2 cellular contexts compared by ENCODE assay signal in genomic region chr9:2755285-2755684, GRCh38.
TF ChIP-seq lines count a peak whose summit lies in the region.

No MANE protein-coding gene starts in this region.

TF ChIP-seq in GM23338, 12 proteins besides CTCF, POLR2A, EP300 and RAD21:
- TF ChIP-seq CREB1 (CRISPR knock-in tag; IDR thresholded peaks at IDR 0.05; ENCODE audit: low read depth) (no peak), ZNF114 (CRISPR knock-in tag; IDR thresholded peaks at IDR 0.05) (no peak), JUNB (IDR thresholded peaks at IDR 0.05; ENCODE audit: unreplicated experiment) (no peak), EZH2 (IDR thresholded peaks at IDR 0.05; ENCODE audit: low read depth, unreplicated experiment) (no peak), ZNF331 (CRISPR knock-in tag; IDR thresholded peaks at IDR 0.05; ENCODE audit: low read depth) (no peak), EZH2phosphoT487 (IDR thresholded peaks at IDR 0.05; ENCODE audit: unreplicated experiment) (no peak), ZNF462 (CRISPR knock-in tag; IDR thresholded peaks at IDR 0.05) (no peak), REST (IDR thresholded peaks at IDR 0.05; ENCODE audit: unreplicated experiment) (no peak), ETS1 (IDR thresholded peaks at IDR 0.05) (no peak), STAT1 (IDR thresholded peaks at IDR 0.05; ENCODE audit: unreplicated experiment) (no peak), POLR2AphosphoS5 (IDR thresholded peaks at IDR 0.05; ENCODE audit: low read depth) (no peak), NANOG (IDR thresholded peaks at IDR 0.05; ENCODE audit: borderline replicate concordance) (no peak)

TF ChIP-seq in K562, 482 proteins besides CTCF, POLR2A, EP300 and RAD21 (continues in another document):
- TF ChIP-seq TRIM28 (IDR thresholded peaks at IDR 0.05) (no peak), ILK (tag; IDR thresholded peaks at IDR 0.05; ENCODE audit: borderline replicate concordance, low read depth) (no peak), PBX2 (CRISPR knock-in tag; IDR thresholded peaks at IDR 0.05; ENCODE audit: low read depth) (no peak), PBX2 (tag; conservative IDR thresholded peaks at IDR 0.05; ENCODE audit: low read depth) (peak; percentile 50; the same call in 1 of the 2 replicates), ZNF668 (CRISPR knock-in tag; IDR thresholded peaks at IDR 0.05) (no peak), BCLAF1 (IDR thresholded peaks at IDR 0.05; ENCODE audit: borderline replicate concordance in 1 of 2, control insufficient read depth in 1 of 2, low read depth in 2 of 2, low read length in 1 of 2) (no peak), TARDBP (IDR thresholded peaks at IDR 0.05) (no peak), NCOR1 (IDR thresholded peaks at IDR 0.05) (no peak), YY1 (IDR thresholded peaks at IDR 0.05; ENCODE audit: borderline replicate concordance in 1 of 3, control insufficient read depth in 1 of 3, extremely low read depth in 1 of 3, insufficient read depth in 3 of 3, insufficient read length in 1 of 3, insufficient replicate concordance in 2 of 3, low read depth in 1 of 3, low read length in 2 of 3) (no peak), MEF2D (tag; conservative IDR thresholded peaks at IDR 0.05; ENCODE audit: low read depth) (0 out of 2 replicates have a peak, but pooled peaks have one; percentile 40), FOXP1 (CRISPR knock-in tag; IDR thresholded peaks at IDR 0.05) (no peak), HDAC8 (tag; IDR thresholded peaks at IDR 0.05) (no peak), ZHX1 (conservative IDR thresholded peaks at IDR 0.05; ENCODE audit: low read length) (no peak), DACH1 (IDR thresholded peaks at IDR 0.05; ENCODE audit: partially characterized antibody) (no peak), ZNF583 (CRISPR knock-in tag; IDR thresholded peaks at IDR 0.05) (no peak), PTRF (tag; IDR thresholded peaks at IDR 0.05) (no peak), SETDB1 (IDR thresholded peaks at IDR 0.05; ENCODE audit: low read length) (no peak), IRF2 (CRISPR knock-in tag; IDR thresholded peaks at IDR 0.05) (no peak), MEIS2 (IDR thresholded peaks at IDR 0.05; ENCODE audit: partially characterized antibody) (peak; percentile 53), ZNF280B (CRISPR knock-in tag; IDR thresholded peaks at IDR 0.05) (no peak), HMG20B (CRISPR knock-in tag; IDR thresholded peaks at IDR 0.05) (no peak), ATF2 (CRISPR knock-in tag; IDR thresholded peaks at IDR 0.05) (no peak), VEZF1 (CRISPR knock-in tag; IDR thresholded peaks at IDR 0.05) (no peak), ARID4B (CRISPR knock-in tag; IDR thresholded peaks at IDR 0.05) (no peak), FOXM1 (IDR thresholded peaks at IDR 0.05; ENCODE audit: low read depth) (no peak), FOXM1 (CRISPR knock-in tag; IDR thresholded peaks at IDR 0.05; ENCODE audit: low read depth) (no peak), HNRNPK (IDR thresholded peaks at IDR 0.05; ENCODE audit: low read depth, low read length, poor library complexity, severe bottlenecking) (no peak), HES1 (IDR thresholded peaks at IDR 0.05; ENCODE audit: low read depth) (no peak), SMARCA5 (IDR thresholded peaks at IDR 0.05) (no peak), ZNF140 (CRISPR knock-in tag; IDR thresholded peaks at IDR 0.05) (no peak)
